Comparison of ENCODE assay signal across 8 cellular contexts in the genomic region with DNA sequence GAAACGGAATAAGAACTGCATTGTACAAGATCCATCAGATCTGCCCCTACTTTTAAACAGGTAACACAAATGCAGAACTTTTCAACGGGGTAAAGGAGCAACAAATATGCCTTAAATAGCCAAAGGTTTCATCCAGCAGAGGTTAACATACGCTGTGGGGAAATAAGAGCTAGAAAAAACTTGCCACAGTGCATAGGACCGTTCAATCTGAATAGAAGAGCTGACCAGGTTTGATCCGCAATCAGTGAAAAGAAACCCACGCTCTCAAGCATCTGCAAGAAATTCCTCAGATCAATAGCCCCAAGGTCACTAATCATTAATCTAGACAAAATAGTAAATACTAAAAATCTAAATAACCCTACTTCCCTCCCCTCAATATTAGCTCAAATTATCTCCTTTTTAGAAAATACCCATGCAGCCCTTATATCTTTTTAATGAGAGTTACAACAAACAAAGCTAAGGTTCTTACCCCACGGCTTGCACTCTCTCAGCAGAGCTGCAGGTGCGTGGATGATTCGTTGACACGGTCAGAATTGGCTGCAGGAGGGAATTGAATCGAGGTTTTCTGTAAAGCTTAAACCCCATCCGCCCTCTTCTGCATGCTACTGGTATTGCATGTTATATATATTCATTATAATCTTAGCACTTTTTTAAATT. TPM values are rescaled to one million over a fixed set of nuclear protein-coding genes. Genes with fewer than 3 reads are reported as not detected.
DNase-seq lines count a peak whose midpoint lies in the region; ATAC-seq, FAIRE-seq and TF ChIP-seq lines count a peak whose summit lies in the region.

A gene with protein sequence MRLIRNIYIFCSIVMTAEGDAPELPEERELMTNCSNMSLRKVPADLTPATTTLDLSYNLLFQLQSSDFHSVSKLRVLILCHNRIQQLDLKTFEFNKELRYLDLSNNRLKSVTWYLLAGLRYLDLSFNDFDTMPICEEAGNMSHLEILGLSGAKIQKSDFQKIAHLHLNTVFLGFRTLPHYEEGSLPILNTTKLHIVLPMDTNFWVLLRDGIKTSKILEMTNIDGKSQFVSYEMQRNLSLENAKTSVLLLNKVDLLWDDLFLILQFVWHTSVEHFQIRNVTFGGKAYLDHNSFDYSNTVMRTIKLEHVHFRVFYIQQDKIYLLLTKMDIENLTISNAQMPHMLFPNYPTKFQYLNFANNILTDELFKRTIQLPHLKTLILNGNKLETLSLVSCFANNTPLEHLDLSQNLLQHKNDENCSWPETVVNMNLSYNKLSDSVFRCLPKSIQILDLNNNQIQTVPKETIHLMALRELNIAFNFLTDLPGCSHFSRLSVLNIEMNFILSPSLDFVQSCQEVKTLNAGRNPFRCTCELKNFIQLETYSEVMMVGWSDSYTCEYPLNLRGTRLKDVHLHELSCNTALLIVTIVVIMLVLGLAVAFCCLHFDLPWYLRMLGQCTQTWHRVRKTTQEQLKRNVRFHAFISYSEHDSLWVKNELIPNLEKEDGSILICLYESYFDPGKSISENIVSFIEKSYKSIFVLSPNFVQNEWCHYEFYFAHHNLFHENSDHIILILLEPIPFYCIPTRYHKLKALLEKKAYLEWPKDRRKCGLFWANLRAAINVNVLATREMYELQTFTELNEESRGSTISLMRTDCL (minus strand): TSS at position 539 of the 657 bp plus-strand sequence. CDS start 7,400 bp downstream, outside the sequence.

- H3K9me3 ChIP-seq in OCI-LY7 (ENCODE audit: low read length) (peaks cover 13% of the 10 kb centered on the region; the same call in 1 of the 2 replicates), kidney (ENCODE audit: control insufficient read depth in 1 of 2, low read length in 2 of 2) (no peaks in the 10 kb centered on the region)

- H3K4me1 Mint-ChIP-seq in MCF 10A (ENCODE audit: insufficient read depth, unreplicated experiment), result no peaks in the 10 kb centered on the region

- POLR2A ChIA-PET in OCI-LY7 (lab: Charles Lee) (interaction anchor here (0.6 to 8.9 kb wide), 14 partner anchors 12 to 538 kb away, joined by 3 to 348 read pairs (median 6); a partner anchor contains a TSS), MCF 10A (lab: Yijun Ruan, JAX) (interaction anchor here (0.5 to 1.8 kb wide), 6 partner anchors 11 to 106 kb away, joined by 3 to 11 read pairs (median 3); no protein-coding TSS in a partner anchor)

- ATAC-seq in GM21515 (IDR thresholded peaks at IDR 0.05; ENCODE audit: unreplicated experiment), result peak; percentile 64

- no peaks in the 10 kb centered on the region for H3K9me2 ChIP-seq in OCI-LY7 (ENCODE audit: insufficient read depth, low read length)

- H3K4me3 ChIP-seq in OCI-LY7 (ENCODE audit: low read depth, low read length, poor library complexity, severe bottlenecking), result peak within 1 kb of the TSS; percentile 75
- no peak within 1 kb of the TSS for H3K4me3 ChIP-seq in kidney (ENCODE audit: low read length in 2 of 2)

- H3K9ac ChIP-seq in kidney (ENCODE audit: low read length in 2 of 2), result no peak within 1 kb of the TSS

- DNase-seq in NCI-H524 (lab: John Stamatoyannopoulos, UW) (peak; percentile 30 to 64), NCI-H524 treated with DMSO at 0.1 percent for 48 hours (lab: John Stamatoyannopoulos, UW) (no peak), HTR-8/SVneo (ENCODE audit: insufficient read length, low spot score) (peak; percentile 49), OCI-LY7 (ENCODE audit: low spot score) (peak; percentile 95), MCF 10A (ENCODE audit: unreplicated experiment) (peak; percentile 56), kidney (no peak), superior temporal gyrus (ENCODE audit: extremely low spot score) (peak; percentile 76)

- no peaks in the 10 kb centered on the region for H3K27me3 Mint-ChIP-seq in MCF 10A (ENCODE audit: insufficient read depth, unreplicated experiment)

- H3K36me3 ChIP-seq in OCI-LY7 (ENCODE audit: insufficient read depth, low read length) (peaks cover 24% of the 10 kb centered on the region), kidney (ENCODE audit: control insufficient read depth in 1 of 2, insufficient read depth in 2 of 2, low read length in 2 of 2) (no peaks in the 10 kb centered on the region)

- peak within 1 kb of the TSS; percentile 66; the same call in 1 of the 2 replicates for H2AFZ ChIP-seq in OCI-LY7 (ENCODE audit: low read length)

- TSS peak; percentile 84 for BruUV-seq in OCI-LY7 (replicated peaks; lab: Mats Ljungman, UMichigan)
- BruUV-seq in MCF 10A (replicated peaks; lab: Mats Ljungman, UMichigan), result no TSS peak

- peak; percentile 84 for TF ChIP-seq CTCF in OCI-LY7 (conservative IDR thresholded peaks at IDR 0.05; ENCODE audit: low read length)
- peak; percentile 54 for TF ChIP-seq CTCF in MCF 10A (IDR thresholded peaks at IDR 0.05; ENCODE audit: unreplicated experiment)
- peak; percentile 56 for TF ChIP-seq CTCF in kidney (IDR thresholded peaks at IDR 0.05; ENCODE audit: borderline replicate concordance, extremely low read depth, insufficient read depth)

- no peak within 1 kb of the TSS for H3K27ac Mint-ChIP-seq in MCF 10A (ENCODE audit: low read depth, unreplicated experiment)

- H3K27ac ChIP-seq in OCI-LY7 (ENCODE audit: low read depth, low read length, poor library complexity, severe bottlenecking) (peak within 1 kb of the TSS; percentile 90), kidney (ENCODE audit: low read depth in 2 of 2, low read length in 2 of 2) (no peak within 1 kb of the TSS)

- intact Hi-C loops in OCI-LY7 (cut with micrococcal nuclease; ENCODE audit: unreplicated experiment) (loop anchor here (1.0 to 10.0 kb wide), 4 partner anchors 21 to 352 kb away; a partner anchor contains a TSS), MCF 10A (cut with micrococcal nuclease) (loop anchor here (1.0 kb wide), 2 partner anchors 23 to 602 kb away; no protein-coding TSS in a partner anchor), kidney (cut with DNase I) (no loop called here)

- peaks cover 37% of the 10 kb centered on the region for H3K4me1 ChIP-seq in OCI-LY7 (ENCODE audit: insufficient read depth, low read length, poor library complexity, severe bottlenecking)
- peaks cover 0 to 3% of the 10 kb centered on the region in 2 donors for H3K4me1 ChIP-seq in kidney (ENCODE audit: control insufficient read depth in 1 of 2, insufficient read depth in 1 of 2, low read depth in 1 of 2, low read length in 2 of 2)

- H3K4me2 ChIP-seq in OCI-LY7 (ENCODE audit: low read length), result peak within 1 kb of the TSS; percentile 75

- no peaks in the 10 kb centered on the region for H4K20me1 ChIP-seq in OCI-LY7 (ENCODE audit: insufficient read depth, low read length)

- FAIRE-seq in HTR-8/SVneo (lab: Jason Lieb, UNC), result no peak
- FAIRE-seq in kidney (lab: Jason Lieb, UNC), result peak; percentile 85

- H3K4me3 Mint-ChIP-seq in MCF 10A (ENCODE audit: unreplicated experiment), result no peak within 1 kb of the TSS

- CTCF ChIA-PET in OCI-LY7 (lab: Charles Lee; ENCODE audit: unreplicated experiment), result interaction anchor here (0.6 to 6.7 kb wide), 7 partner anchors 10 to 37 kb away, joined by 3 to 145 read pairs (median 4); a partner anchor contains a TSS
- CTCF ChIA-PET in MCF 10A (lab: Yijun Ruan, JAX), result interaction anchor here (0.5 to 7.5 kb wide), 34 partner anchors 9 to 1145 kb away, joined by 3 to 268 read pairs (median 5); a partner anchor contains a TSS

- H3K9me3 Mint-ChIP-seq in MCF 10A (ENCODE audit: unreplicated experiment), result no peaks in the 10 kb centered on the region

- peaks cover 51% of the 10 kb centered on the region for H3K79me2 ChIP-seq in OCI-LY7 (ENCODE audit: insufficient read depth, low read depth, low read length)

- H3K36me3 Mint-ChIP-seq in MCF 10A (ENCODE audit: insufficient read depth, unreplicated experiment), result no peaks in the 10 kb centered on the region

RNA-seq across cellular contexts. Expression of the gene that starts here (rescaled TPM):
- total RNA-seq in OCI-LY7 (2014; rRNA removed; shearing (Covaris generic)), result 34.5 and 39.8 TPM in 2 replicates
- total RNA-seq in OCI-LY7 (2022) (19.5 and 27.4 TPM in 2 replicates), MCF 10A (2022) (not detected in 2 replicates), kidney (2.0 TPM)
- polyA plus RNA-seq in kidney (ENCODE audit: insufficient read depth, low read depth, low replicate concordance), result 0.11 TPM

Comparison
In these comparisons a context has a peak if more than half of its experiments do, and no peak if none do; other contexts are left out.
1. DNase-seq: peak in NCI-H524 (2 of 2), HTR-8/SVneo (single experiment), OCI-LY7 (single experiment) and superior temporal gyrus (single experiment); none in NCI-H524 treated with DMSO at 0.1 percent for 48 hours (single experiment) and kidney (single experiment).
2. Peak in DNase-seq in MCF 10A; RNA of the gene not detected or under 1 TPM.
3. Peak in every context shown above with its lines, with median percentiles within 50 percentile points of each other: CTCF ChIP-seq.